Comparison of ENCODE assay signal across 1 cellular context in the genomic region with DNA sequence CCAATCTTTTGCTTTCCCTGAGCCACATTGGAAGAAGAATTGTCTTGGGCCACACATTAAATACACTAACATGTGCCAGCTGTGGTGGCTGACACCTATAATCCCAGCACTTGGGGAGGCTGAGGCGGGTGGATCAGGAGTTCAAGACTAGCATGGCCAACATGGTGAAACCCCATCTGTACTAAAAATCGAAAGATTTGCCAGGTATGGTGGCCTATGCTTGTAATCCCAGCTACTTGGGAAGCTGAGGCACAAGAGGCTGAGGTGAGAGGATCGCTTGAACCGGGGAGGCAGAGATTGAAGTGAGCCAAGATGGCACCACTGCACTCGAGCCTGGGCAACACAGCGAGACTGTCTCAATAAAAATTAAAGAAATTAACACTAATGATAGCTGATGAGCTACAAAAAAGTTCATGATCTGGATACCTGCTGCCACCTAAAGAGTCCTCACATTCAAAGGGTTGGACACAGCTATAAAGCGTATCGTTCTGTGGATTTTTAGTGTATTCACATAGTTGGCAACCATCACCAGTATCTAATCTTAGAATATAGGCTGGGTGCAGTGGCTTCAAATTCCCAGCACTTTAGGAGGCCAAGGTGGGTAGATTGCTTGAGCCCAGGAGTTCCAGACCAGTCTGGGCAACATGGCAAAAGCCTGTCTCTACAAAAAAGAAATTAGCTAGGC.
TF ChIP-seq lines count a peak whose summit lies in the region.

No MANE protein-coding gene starts in this region.

TF ChIP-seq in A549, 52 proteins besides CTCF, POLR2A, EP300 and RAD21:
- TF ChIP-seq KDM5A (IDR thresholded peaks at IDR 0.05) (no peak), HDAC2 (IDR thresholded peaks at IDR 0.05) (no peak), SREBF2 (IDR thresholded peaks at IDR 0.05) (no peak), MYC (IDR thresholded peaks at IDR 0.05; ENCODE audit: borderline replicate concordance, low read length) (no peak), TFCP2L1 (CRISPR knock-in tag; IDR thresholded peaks at IDR 0.05) (peak; percentile 74), PHF8 (IDR thresholded peaks at IDR 0.05; ENCODE audit: borderline replicate concordance, low read depth) (no peak), FOXS1 (CRISPR knock-in tag; IDR thresholded peaks at IDR 0.05) (no peak), RFX5 (IDR thresholded peaks at IDR 0.05) (no peak), GATA3 (IDR thresholded peaks at IDR 0.05; ENCODE audit: borderline replicate concordance) (no peak), EHF (CRISPR knock-in tag; IDR thresholded peaks at IDR 0.05) (no peak), RCOR1 (IDR thresholded peaks at IDR 0.05; ENCODE audit: low read depth, low read length) (no peak), SMC3 (IDR thresholded peaks at IDR 0.05) (no peak), HEYL (CRISPR knock-in tag; IDR thresholded peaks at IDR 0.05) (no peak), HOXA7 (CRISPR knock-in tag; IDR thresholded peaks at IDR 0.05) (0 out of 2 replicates have a peak, but pooled peaks have one; percentile 33), NR3C1 (IDR thresholded peaks at IDR 0.05) (no peak), CEBPB (IDR thresholded peaks at IDR 0.05) (no peak), ZSCAN20 (CRISPR knock-in tag; IDR thresholded peaks at IDR 0.05) (no peak), KDM1A (IDR thresholded peaks at IDR 0.05; ENCODE audit: low read depth) (no peak), ZNF302 (CRISPR knock-in tag; IDR thresholded peaks at IDR 0.05) (no peak), POLR2AphosphoS2 (conservative IDR thresholded peaks at IDR 0.05; ENCODE audit: low read length) (peak; percentile 74; the same call in 1 of the 2 replicates), FOSL2 (IDR thresholded peaks at IDR 0.05) (no peak), FOSL2 (CRISPR knock-in tag; IDR thresholded peaks at IDR 0.05) (no peak), EHMT2 (IDR thresholded peaks at IDR 0.05; ENCODE audit: low read depth) (no peak), BHLHE40 (IDR thresholded peaks at IDR 0.05; ENCODE audit: low read depth, low read length) (no peak), CBX2 (IDR thresholded peaks at IDR 0.05; ENCODE audit: borderline replicate concordance, low read depth) (no peak), ZFP36 (IDR thresholded peaks at IDR 0.05; ENCODE audit: borderline replicate concordance, partially characterized antibody) (no peak), HOXB5 (CRISPR knock-in tag; IDR thresholded peaks at IDR 0.05) (no peak), RARB (CRISPR knock-in tag; IDR thresholded peaks at IDR 0.05) (peak; percentile 38; the same call in 1 of the 2 replicates), ZC3H11A (IDR thresholded peaks at IDR 0.05) (no peak), NPAS2 (CRISPR knock-in tag; IDR thresholded peaks at IDR 0.05; ENCODE audit: borderline replicate concordance) (no peak), JUN (IDR thresholded peaks at IDR 0.05) (peak; percentile 22 to 81; a peak in 3 of 5 replicates), MAFK (IDR thresholded peaks at IDR 0.05; ENCODE audit: partially characterized antibody) (no peak)
- TF ChIP-seq, protein P1, sequence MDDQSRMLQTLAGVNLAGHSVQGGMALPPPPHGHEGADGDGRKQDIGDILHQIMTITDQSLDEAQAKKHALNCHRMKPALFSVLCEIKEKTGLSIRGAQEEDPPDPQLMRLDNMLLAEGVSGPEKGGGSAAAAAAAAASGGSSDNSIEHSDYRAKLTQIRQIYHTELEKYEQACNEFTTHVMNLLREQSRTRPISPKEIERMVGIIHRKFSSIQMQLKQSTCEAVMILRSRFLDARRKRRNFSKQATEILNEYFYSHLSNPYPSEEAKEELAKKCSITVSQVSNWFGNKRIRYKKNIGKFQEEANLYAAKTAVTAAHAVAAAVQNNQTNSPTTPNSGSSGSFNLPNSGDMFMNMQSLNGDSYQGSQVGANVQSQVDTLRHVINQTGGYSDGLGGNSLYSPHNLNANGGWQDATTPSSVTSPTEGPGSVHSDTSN (IDR thresholded peaks at IDR 0.05), result 0 out of 2 replicates have a peak, but pooled peaks have one; percentile 13
- TF ChIP-seq, protein P2, sequence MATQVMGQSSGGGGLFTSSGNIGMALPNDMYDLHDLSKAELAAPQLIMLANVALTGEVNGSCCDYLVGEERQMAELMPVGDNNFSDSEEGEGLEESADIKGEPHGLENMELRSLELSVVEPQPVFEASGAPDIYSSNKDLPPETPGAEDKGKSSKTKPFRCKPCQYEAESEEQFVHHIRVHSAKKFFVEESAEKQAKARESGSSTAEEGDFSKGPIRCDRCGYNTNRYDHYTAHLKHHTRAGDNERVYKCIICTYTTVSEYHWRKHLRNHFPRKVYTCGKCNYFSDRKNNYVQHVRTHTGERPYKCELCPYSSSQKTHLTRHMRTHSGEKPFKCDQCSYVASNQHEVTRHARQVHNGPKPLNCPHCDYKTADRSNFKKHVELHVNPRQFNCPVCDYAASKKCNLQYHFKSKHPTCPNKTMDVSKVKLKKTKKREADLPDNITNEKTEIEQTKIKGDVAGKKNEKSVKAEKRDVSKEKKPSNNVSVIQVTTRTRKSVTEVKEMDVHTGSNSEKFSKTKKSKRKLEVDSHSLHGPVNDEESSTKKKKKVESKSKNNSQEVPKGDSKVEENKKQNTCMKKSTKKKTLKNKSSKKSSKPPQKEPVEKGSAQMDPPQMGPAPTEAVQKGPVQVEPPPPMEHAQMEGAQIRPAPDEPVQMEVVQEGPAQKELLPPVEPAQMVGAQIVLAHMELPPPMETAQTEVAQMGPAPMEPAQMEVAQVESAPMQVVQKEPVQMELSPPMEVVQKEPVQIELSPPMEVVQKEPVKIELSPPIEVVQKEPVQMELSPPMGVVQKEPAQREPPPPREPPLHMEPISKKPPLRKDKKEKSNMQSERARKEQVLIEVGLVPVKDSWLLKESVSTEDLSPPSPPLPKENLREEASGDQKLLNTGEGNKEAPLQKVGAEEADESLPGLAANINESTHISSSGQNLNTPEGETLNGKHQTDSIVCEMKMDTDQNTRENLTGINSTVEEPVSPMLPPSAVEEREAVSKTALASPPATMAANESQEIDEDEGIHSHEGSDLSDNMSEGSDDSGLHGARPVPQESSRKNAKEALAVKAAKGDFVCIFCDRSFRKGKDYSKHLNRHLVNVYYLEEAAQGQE (IDR thresholded peaks at IDR 0.05), result peak; percentile 29; the same call in 1 of the 2 replicates
- TF ChIP-seq, protein P3, sequence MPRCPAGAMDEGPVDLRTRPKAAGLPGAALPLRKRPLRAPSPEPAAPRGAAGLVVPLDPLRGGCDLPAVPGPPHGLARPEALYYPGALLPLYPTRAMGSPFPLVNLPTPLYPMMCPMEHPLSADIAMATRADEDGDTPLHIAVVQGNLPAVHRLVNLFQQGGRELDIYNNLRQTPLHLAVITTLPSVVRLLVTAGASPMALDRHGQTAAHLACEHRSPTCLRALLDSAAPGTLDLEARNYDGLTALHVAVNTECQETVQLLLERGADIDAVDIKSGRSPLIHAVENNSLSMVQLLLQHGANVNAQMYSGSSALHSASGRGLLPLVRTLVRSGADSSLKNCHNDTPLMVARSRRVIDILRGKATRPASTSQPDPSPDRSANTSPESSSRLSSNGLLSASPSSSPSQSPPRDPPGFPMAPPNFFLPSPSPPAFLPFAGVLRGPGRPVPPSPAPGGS (IDR thresholded peaks at IDR 0.05), result no peak; the same call in 2 of the 3 replicates
- TF ChIP-seq, protein P4, sequence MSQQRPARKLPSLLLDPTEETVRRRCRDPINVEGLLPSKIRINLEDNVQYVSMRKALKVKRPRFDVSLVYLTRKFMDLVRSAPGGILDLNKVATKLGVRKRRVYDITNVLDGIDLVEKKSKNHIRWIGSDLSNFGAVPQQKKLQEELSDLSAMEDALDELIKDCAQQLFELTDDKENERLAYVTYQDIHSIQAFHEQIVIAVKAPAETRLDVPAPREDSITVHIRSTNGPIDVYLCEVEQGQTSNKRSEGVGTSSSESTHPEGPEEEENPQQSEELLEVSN (IDR thresholded peaks at IDR 0.05; ENCODE audit: borderline replicate concordance, low read depth), result no peak
- TF ChIP-seq, protein P5, sequence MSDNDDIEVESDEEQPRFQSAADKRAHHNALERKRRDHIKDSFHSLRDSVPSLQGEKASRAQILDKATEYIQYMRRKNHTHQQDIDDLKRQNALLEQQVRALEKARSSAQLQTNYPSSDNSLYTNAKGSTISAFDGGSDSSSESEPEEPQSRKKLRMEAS (IDR thresholded peaks at IDR 0.05), result no peak
- TF ChIP-seq, protein P6, sequence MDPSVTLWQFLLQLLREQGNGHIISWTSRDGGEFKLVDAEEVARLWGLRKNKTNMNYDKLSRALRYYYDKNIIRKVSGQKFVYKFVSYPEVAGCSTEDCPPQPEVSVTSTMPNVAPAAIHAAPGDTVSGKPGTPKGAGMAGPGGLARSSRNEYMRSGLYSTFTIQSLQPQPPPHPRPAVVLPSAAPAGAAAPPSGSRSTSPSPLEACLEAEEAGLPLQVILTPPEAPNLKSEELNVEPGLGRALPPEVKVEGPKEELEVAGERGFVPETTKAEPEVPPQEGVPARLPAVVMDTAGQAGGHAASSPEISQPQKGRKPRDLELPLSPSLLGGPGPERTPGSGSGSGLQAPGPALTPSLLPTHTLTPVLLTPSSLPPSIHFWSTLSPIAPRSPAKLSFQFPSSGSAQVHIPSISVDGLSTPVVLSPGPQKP (IDR thresholded peaks at IDR 0.05; ENCODE audit: low read depth, low read length), result no peak
